In the genomic region with DNA sequence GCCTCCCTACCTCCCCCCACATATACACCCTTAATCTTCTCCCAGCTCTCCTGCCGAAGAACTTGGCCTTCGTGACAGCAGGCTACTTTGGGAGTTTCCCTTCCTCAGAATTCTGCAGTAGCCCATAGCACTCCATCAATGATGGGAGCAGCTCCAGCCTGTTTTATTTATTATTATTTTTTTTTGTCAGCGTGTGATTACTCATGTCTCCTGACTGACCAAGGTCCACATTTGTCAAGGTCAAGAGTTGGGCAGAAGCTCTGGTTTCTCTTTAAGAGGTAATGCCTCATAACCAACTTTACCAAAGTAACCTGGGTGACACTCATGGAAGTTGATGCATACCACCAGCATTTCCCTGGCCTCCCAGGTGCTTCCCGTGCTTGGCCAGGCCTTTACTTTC, we compare ENCODE assay signal across 20 cellular contexts.
A peak's percentile ranks its signal among the peaks of the same experiment; 100 is the strongest.
DNase-seq lines count a peak whose midpoint lies in the region; ATAC-seq, FAIRE-seq and TF ChIP-seq lines count a peak whose summit lies in the region.
"Had no signal": no experiment of that assay in that cellular context is flagged by ENCODE, and none has a peak within 500 bp of the region (broad histone marks: within the 10 kb centered on the region; RNA-seq: fewer than 3 reads in every experiment).

No MANE protein-coding gene starts in this region.

- H3K27ac Mint-ChIP-seq in WTC11 = no peak overlapping the region
- no peak overlapping the region for H3K27ac Mint-ChIP-seq in stimulated activated memory B cell treated with anti-CD40 and anti-IgM and Interleukin-4, amounts not matched to agents 10 μg/mL and 1 μg/mL and 100 μg/mL, for 72 hours

- peaks cover 9% of the 10 kb centered on the region for H3K9me3 Mint-ChIP-seq in WTC11
- no peaks in the 10 kb centered on the region for H3K9me3 Mint-ChIP-seq in stimulated activated memory B cell treated with anti-CD40 and anti-IgM and Interleukin-4, amounts not matched to agents 10 μg/mL and 1 μg/mL and 100 μg/mL, for 72 hours

- DNase-seq in DMS53 (lab: John Stamatoyannopoulos, UW) = peak; percentile 17
- DNase-seq in DMS53 treated with DMSO at 0.1 percent for 48 hours (lab: John Stamatoyannopoulos, UW; ENCODE audit: unreplicated experiment) = no peak
- DNase-seq in WTC11 (ENCODE audit: low spot score) = no peak
- peak; percentile 15 for DNase-seq in kidney tubule cell (ENCODE audit: low spot score)
- DNase-seq in SW480 (ENCODE audit: low spot score) = no peak
- no peak for DNase-seq in cortex of kidney (lab: John Stamatoyannopoulos, UW)
- no peak for DNase-seq in H54 (ENCODE audit: insufficient read length, low spot score)
- DNase-seq: BE2C; Calu3; CD4-positive, alpha-beta memory T cell; DMS79 treated with DMSO at 0.1 percent for 48 hours; H7; NCI-H1436; NCI-H2029 treated with DMSO at 0.1 percent for 48 hours; NCI-H2171 treated with DMSO at 0.1 percent for 48 hours; NCI-H774 had no signal

- POLR2A ChIA-PET in WTC11 (lab: Charles Lee) = interaction anchor here (0.5 to 1.2 kb wide), 2 partner anchors 41 to 288 kb away, joined by 3 read pairs; no protein-coding TSS in a partner anchor

- no peak overlapping the region for H3K4me3 Mint-ChIP-seq in WTC11
- no peak overlapping the region for H3K4me3 Mint-ChIP-seq in stimulated activated memory B cell treated with anti-CD40 and anti-IgM and Interleukin-4, amounts not matched to agents 10 μg/mL and 1 μg/mL and 100 μg/mL, for 72 hours
- H3K4me3 Mint-ChIP-seq: CD4-positive, alpha-beta memory T cell had no signal

- CTCF ChIA-PET in WTC11 (lab: Charles Lee) = interaction anchor here (0.6 to 0.7 kb wide), 2 partner anchors 124 to 240 kb away, joined by 3 read pairs; no protein-coding TSS in a partner anchor

- no peak for TF ChIP-seq CTCF in WTC11 (IDR thresholded peaks at IDR 0.05)

- no peaks in the 10 kb centered on the region for H3K4me1 Mint-ChIP-seq in WTC11
- no peaks in the 10 kb centered on the region for H3K4me1 Mint-ChIP-seq in stimulated activated memory B cell treated with anti-CD40 and anti-IgM and Interleukin-4, amounts not matched to agents 10 μg/mL and 1 μg/mL and 100 μg/mL, for 72 hours

- no peak for TF ChIP-seq POLR2A in H54 (IDR thresholded peaks at IDR 0.05; ENCODE audit: low read depth, low read length)

- no peaks in the 10 kb centered on the region for H3K27me3 Mint-ChIP-seq in WTC11 (ENCODE audit: low read depth)
- H3K27me3 Mint-ChIP-seq in stimulated activated memory B cell treated with anti-CD40 and anti-IgM and Interleukin-4, amounts not matched to agents 10 μg/mL and 1 μg/mL and 100 μg/mL, for 72 hours = no peaks in the 10 kb centered on the region
- H3K27me3 Mint-ChIP-seq: CD4-positive, alpha-beta memory T cell had no signal

- ATAC-seq in WTC11 = peak; percentile 28; the same call in 1 of the 2 replicates
- peak; percentile 17 for ATAC-seq in stimulated activated memory B cell treated with anti-CD40 and anti-IgM and Interleukin-4, amounts not matched to agents 10 μg/mL and 1 μg/mL and 100 μg/mL, for 72 hours
- ATAC-seq: GM12878, K562 had no signal

- FAIRE-seq in H54 (lab: Jason Lieb, UNC) = no peak
- FAIRE-seq: G401.6, GM12878, K562 had no signal

- no peaks in the 10 kb centered on the region for H3K36me3 Mint-ChIP-seq in WTC11
- H3K36me3 Mint-ChIP-seq in stimulated activated memory B cell treated with anti-CD40 and anti-IgM and Interleukin-4, amounts not matched to agents 10 μg/mL and 1 μg/mL and 100 μg/mL, for 72 hours = peaks cover 17% of the 10 kb centered on the region

TF ChIP-seq in WTC11, 78 proteins besides CTCF, POLR2A, EP300 and RAD21 (continues in another document):
- TF ChIP-seq, protein P1, sequence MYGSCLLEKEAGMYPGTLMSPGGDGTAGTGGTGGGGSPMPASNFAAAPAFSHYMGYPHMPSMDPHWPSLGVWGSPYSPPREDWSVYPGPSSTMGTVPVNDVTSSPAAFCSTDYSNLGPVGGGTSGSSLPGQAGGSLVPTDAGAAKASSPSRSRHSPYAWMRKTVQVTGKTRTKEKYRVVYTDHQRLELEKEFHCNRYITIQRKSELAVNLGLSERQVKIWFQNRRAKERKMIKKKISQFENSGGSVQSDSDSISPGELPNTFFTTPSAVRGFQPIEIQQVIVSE (CRISPR knock-in tag; IDR thresholded peaks at IDR 0.05; ENCODE audit: borderline replicate concordance) = no peak
- TF ChIP-seq, protein P2, sequence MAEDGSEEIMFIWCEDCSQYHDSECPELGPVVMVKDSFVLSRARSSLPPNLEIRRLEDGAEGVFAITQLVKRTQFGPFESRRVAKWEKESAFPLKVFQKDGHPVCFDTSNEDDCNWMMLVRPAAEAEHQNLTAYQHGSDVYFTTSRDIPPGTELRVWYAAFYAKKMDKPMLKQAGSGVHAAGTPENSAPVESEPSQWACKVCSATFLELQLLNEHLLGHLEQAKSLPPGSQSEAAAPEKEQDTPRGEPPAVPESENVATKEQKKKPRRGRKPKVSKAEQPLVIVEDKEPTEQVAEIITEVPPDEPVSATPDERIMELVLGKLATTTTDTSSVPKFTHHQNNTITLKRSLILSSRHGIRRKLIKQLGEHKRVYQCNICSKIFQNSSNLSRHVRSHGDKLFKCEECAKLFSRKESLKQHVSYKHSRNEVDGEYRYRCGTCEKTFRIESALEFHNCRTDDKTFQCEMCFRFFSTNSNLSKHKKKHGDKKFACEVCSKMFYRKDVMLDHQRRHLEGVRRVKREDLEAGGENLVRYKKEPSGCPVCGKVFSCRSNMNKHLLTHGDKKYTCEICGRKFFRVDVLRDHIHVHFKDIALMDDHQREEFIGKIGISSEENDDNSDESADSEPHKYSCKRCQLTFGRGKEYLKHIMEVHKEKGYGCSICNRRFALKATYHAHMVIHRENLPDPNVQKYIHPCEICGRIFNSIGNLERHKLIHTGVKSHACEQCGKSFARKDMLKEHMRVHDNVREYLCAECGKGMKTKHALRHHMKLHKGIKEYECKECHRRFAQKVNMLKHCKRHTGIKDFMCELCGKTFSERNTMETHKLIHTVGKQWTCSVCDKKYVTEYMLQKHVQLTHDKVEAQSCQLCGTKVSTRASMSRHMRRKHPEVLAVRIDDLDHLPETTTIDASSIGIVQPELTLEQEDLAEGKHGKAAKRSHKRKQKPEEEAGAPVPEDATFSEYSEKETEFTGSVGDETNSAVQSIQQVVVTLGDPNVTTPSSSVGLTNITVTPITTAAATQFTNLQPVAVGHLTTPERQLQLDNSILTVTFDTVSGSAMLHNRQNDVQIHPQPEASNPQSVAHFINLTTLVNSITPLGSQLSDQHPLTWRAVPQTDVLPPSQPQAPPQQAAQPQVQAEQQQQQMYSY (CRISPR knock-in tag; IDR thresholded peaks at IDR 0.05) = no peak
- no peak for TF ChIP-seq SP1 (CRISPR knock-in tag; conservative IDR thresholded peaks at IDR 0.05)
- no peak for TF ChIP-seq FOXP1 (CRISPR knock-in tag; IDR thresholded peaks at IDR 0.05; ENCODE audit: borderline replicate concordance)
- no peak for TF ChIP-seq CREB1 (CRISPR knock-in tag; IDR thresholded peaks at IDR 0.05)
- TF ChIP-seq, protein P3, sequence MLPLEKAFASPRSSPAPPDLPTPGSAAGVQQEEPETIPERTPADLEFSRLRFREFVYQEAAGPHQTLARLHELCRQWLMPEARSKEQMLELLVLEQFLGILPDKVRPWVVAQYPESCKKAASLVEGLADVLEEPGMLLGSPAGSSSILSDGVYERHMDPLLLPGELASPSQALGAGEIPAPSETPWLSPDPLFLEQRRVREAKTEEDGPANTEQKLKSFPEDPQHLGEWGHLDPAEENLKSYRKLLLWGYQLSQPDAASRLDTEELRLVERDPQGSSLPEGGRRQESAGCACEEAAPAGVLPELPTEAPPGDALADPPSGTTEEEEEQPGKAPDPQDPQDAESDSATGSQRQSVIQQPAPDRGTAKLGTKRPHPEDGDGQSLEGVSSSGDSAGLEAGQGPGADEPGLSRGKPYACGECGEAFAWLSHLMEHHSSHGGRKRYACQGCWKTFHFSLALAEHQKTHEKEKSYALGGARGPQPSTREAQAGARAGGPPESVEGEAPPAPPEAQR (CRISPR knock-in tag; IDR thresholded peaks at IDR 0.05) = no peak
- TF ChIP-seq, protein P4, sequence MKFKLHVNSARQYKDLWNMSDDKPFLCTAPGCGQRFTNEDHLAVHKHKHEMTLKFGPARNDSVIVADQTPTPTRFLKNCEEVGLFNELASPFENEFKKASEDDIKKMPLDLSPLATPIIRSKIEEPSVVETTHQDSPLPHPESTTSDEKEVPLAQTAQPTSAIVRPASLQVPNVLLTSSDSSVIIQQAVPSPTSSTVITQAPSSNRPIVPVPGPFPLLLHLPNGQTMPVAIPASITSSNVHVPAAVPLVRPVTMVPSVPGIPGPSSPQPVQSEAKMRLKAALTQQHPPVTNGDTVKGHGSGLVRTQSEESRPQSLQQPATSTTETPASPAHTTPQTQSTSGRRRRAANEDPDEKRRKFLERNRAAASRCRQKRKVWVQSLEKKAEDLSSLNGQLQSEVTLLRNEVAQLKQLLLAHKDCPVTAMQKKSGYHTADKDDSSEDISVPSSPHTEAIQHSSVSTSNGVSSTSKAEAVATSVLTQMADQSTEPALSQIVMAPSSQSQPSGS (CRISPR knock-in tag; IDR thresholded peaks at IDR 0.05; ENCODE audit: borderline replicate concordance, low read depth) = no peak
- no peak for TF ChIP-seq RELA (CRISPR knock-in tag; IDR thresholded peaks at IDR 0.05; ENCODE audit: borderline replicate concordance)

Comparison
In these comparisons a context has a peak if more than half of its experiments do, and no peak if none do; other contexts are left out.
1. DNase-seq: peak in DMS53 (single experiment) and kidney tubule cell (single experiment); none in DMS53 treated with DMSO at 0.1 percent for 48 hours (single experiment), WTC11 (single experiment), SW480 (single experiment), cortex of kidney (single experiment) and H54 (single experiment).